21 cellular contexts compared by ENCODE assay signal in genomic region chr11:65922565-65922964, GRCh38. TPM values are rescaled to one million over a fixed set of nuclear protein-coding genes. Genes with fewer than 3 reads are reported as not detected.
DNase-seq lines count a peak whose midpoint lies in the region; ATAC-seq and TF ChIP-seq lines count a peak whose summit lies in the region.
"Had no signal": no experiment of that assay in that cellular context is flagged by ENCODE, and none has a peak within 500 bp of the region (broad histone marks: within the 10 kb centered on the region; RNA-seq: fewer than 3 reads in every experiment).

No MANE protein-coding gene starts in this region.

- peak overlapping the region; percentile 62 for H3K27ac Mint-ChIP-seq in activated CD4-positive, alpha-beta T cell treated with anti-CD3 and anti-CD28 coated beads, Interleukin-2, amount 10 ng/mL, durations not matched to agents 7 days and 5 days
- peak overlapping the region in 2 of 5 experiments; percentile 30 for H3K27ac Mint-ChIP-seq in brain
- H3K27ac Mint-ChIP-seq in neural crest cell (ENCODE audit: unreplicated experiment): no peak overlapping the region
- H3K27ac Mint-ChIP-seq: progenitor cell of endocrine pancreas had no signal

- H3K4me1 Mint-ChIP-seq in activated CD4-positive, alpha-beta T cell treated with anti-CD3 and anti-CD28 coated beads, Interleukin-2, amount 10 ng/mL, durations not matched to agents 7 days and 5 days: peaks cover 47% of the 10 kb centered on the region
- H3K4me1 Mint-ChIP-seq in brain (peaks cover 17% of the 10 kb centered on the region), neural crest cell (peaks cover 8% of the 10 kb centered on the region)

- H3K27me3 Mint-ChIP-seq in activated CD4-positive, alpha-beta T cell treated with anti-CD3 and anti-CD28 coated beads, Interleukin-2, amount 10 ng/mL, durations not matched to agents 7 days and 5 days: no peaks in the 10 kb centered on the region
- H3K27me3 Mint-ChIP-seq in brain (peaks cover 10% of the 10 kb centered on the region), neural crest cell (ENCODE audit: low read depth) (no peaks in the 10 kb centered on the region)
- H3K27me3 Mint-ChIP-seq: progenitor cell of endocrine pancreas had no signal

- CTCF ChIA-PET in activated CD4-positive, alpha-beta T cell treated with anti-CD3 and anti-CD28 coated beads, Interleukin-2, amount 10 ng/mL, durations not matched to agents 7 days and 5 days (lab: Charles Lee): interaction anchor here (0.8 to 2.9 kb wide), 7 partner anchors 10 to 63 kb away, joined by 3 to 11 read pairs (median 5); partner anchors contain the start of genes CCDC85B and FIBP

- no peak for DNase-seq in activated CD4-positive, alpha-beta T cell treated with anti-CD3 and anti-CD28 coated beads, Interleukin-2, amount 10 ng/mL, durations not matched to agents 7 days and 5 days
- DNase-seq in activated CD4-positive, alpha-beta T cell treated with anti-CD3 and anti-CD28 coated beads for 4 hours: no peak
- DNase-seq in HL-60 (ENCODE audit: low read depth in 1 of 2, low spot score in 1 of 2) (peak in 1 of 2 experiments; percentile 53), neural crest cell (ENCODE audit: low read depth, low spot score) (no peak), NCI-H1694 treated with DMSO at 0.1 percent for 48 hours (lab: John Stamatoyannopoulos, UW) (no peak), A172 (ENCODE audit: low spot score) (no peak)
- DNase-seq: 8988T; activated CD4-positive, alpha-beta T cell treated with anti-CD3 and anti-CD28 coated beads for 1 hour; activated CD8-positive, alpha-beta memory T cell treated with anti-CD3 and anti-CD28 coated beads, Interleukin-2, amount 50 U/mL, for 4 hours; activated gamma-delta T cell; anterior cingulate cortex; Karpas-422; NCI-H187; NCI-H526; SIG-M5 had no signal

- peaks cover 32% of the 10 kb centered on the region for H3K36me3 Mint-ChIP-seq in activated CD4-positive, alpha-beta T cell treated with anti-CD3 and anti-CD28 coated beads, Interleukin-2, amount 10 ng/mL, durations not matched to agents 7 days and 5 days (ENCODE audit: low read depth)
- H3K36me3 Mint-ChIP-seq in brain (peaks cover 20% of the 10 kb centered on the region), neural crest cell (ENCODE audit: low read depth) (peaks cover 4% of the 10 kb centered on the region)

- POLR2A ChIA-PET in activated CD4-positive, alpha-beta T cell treated with anti-CD3 and anti-CD28 coated beads, Interleukin-2, amount 10 ng/mL, durations not matched to agents 7 days and 5 days (lab: Charles Lee): no interaction called here

- no peak for TF ChIP-seq CTCF in HL-60 (IDR thresholded peaks at IDR 0.05; ENCODE audit: insufficient read depth, low read length)
- TF ChIP-seq CTCF in brain (conservative IDR thresholded peaks at IDR 0.05): no peak
- TF ChIP-seq CTCF in neural crest cell (conservative IDR thresholded peaks at IDR 0.05): no peak

- no peaks in the 10 kb centered on the region for H3K9me3 Mint-ChIP-seq in activated CD4-positive, alpha-beta T cell treated with anti-CD3 and anti-CD28 coated beads, Interleukin-2, amount 10 ng/mL, durations not matched to agents 7 days and 5 days
- H3K9me3 Mint-ChIP-seq in brain (no peaks in the 10 kb centered on the region), neural crest cell (no peaks in the 10 kb centered on the region)

- 0 out of 2 replicates have a peak overlapping the region, but pooled peaks have one; percentile 3 for H3K27ac ChIP-seq in HL-60 (replicated peaks)
- H3K27ac ChIP-seq: cardiac muscle cell, tibial nerve had no signal

- H3K4me3 ChIP-seq in HL-60 (replicated peaks; ENCODE audit: insufficient read depth, low read length): no peak overlapping the region
- H3K4me3 ChIP-seq: cardiac muscle cell, tibial nerve had no signal

- no peak for ATAC-seq in HG02852 (IDR thresholded peaks at IDR 0.05; ENCODE audit: unreplicated experiment)

- peak overlapping the region; percentile 35 for H3K4me3 Mint-ChIP-seq in activated CD4-positive, alpha-beta T cell treated with anti-CD3 and anti-CD28 coated beads, Interleukin-2, amount 10 ng/mL, durations not matched to agents 7 days and 5 days
- peak overlapping the region in 3 of 5 experiments; percentile 34 to 49 (median 36) for H3K4me3 Mint-ChIP-seq in brain
- peak overlapping the region; percentile 65 for H3K4me3 Mint-ChIP-seq in neural crest cell

- no peaks in the 10 kb centered on the region for H3K27me3 ChIP-seq in HL-60 (ENCODE audit: insufficient read depth, poor library complexity, severe bottlenecking)
- H3K27me3 ChIP-seq: cardiac muscle cell, tibial nerve had no signal

RNA-seq across cellular contexts. Expression of gene DRAP1, which starts 3.3 kb away (rescaled TPM):
- total RNA-seq in activated CD4-positive, alpha-beta T cell treated with anti-CD3 and anti-CD28 coated beads, Interleukin-2, amount 10 ng/mL, durations not matched to agents 7 days and 5 days: 100 to 1,000 TPM; 190 to 218 TPM
- polyA plus RNA-seq in brain (ENCODE audit: insufficient read depth, low read depth, low replicate concordance): 170 TPM
- total RNA-seq in neural crest cell: 101 and 110 TPM in 2 replicates
- 259 and 262 TPM in 2 replicates for total RNA-seq in A172 (2014; rRNA removed; shearing (Covaris generic))

RNA-seq across cellular contexts. Expression of gene C11orf68, which starts 3.7 kb away (rescaled TPM):
- total RNA-seq in activated CD4-positive, alpha-beta T cell treated with anti-CD3 and anti-CD28 coated beads, Interleukin-2, amount 10 ng/mL, durations not matched to agents 7 days and 5 days: 10 to 100 TPM; 32.7 to 36.3 TPM
- 79.1 TPM for polyA plus RNA-seq in brain (ENCODE audit: insufficient read depth, low read depth, low replicate concordance)
- 25.7 and 27.2 TPM in 2 replicates for total RNA-seq in neural crest cell
- total RNA-seq in A172 (2014; rRNA removed; shearing (Covaris generic)): 22.2 and 27.3 TPM in 2 replicates

RNA-seq across cellular contexts. Expression of gene FOSL1, which starts 22.4 kb away (rescaled TPM):
- total RNA-seq in activated CD4-positive, alpha-beta T cell treated with anti-CD3 and anti-CD28 coated beads, Interleukin-2, amount 10 ng/mL, durations not matched to agents 7 days and 5 days: 1 to 10 TPM; 1.7 to 2.0 TPM
- polyA plus RNA-seq in brain (ENCODE audit: insufficient read depth, low read depth, low replicate concordance): 0.76 TPM
- total RNA-seq in neural crest cell: 4.2 and 4.7 TPM in 2 replicates
- total RNA-seq in A172 (2014; rRNA removed; shearing (Covaris generic)): 71.3 and 109 TPM in 2 replicates

RNA-seq across cellular contexts. Expression of gene TSGA10IP, which starts 22.7 kb away (rescaled TPM):
- total RNA-seq in activated CD4-positive, alpha-beta T cell treated with anti-CD3 and anti-CD28 coated beads, Interleukin-2, amount 10 ng/mL, durations not matched to agents 7 days and 5 days: not detected
- not detected for polyA plus RNA-seq in brain (ENCODE audit: insufficient read depth, low read depth, low replicate concordance)
- 1.8 and 2.7 TPM in 2 replicates for total RNA-seq in neural crest cell
- total RNA-seq in A172 (2014; rRNA removed; shearing (Covaris generic)): not detected in 2 replicates
- total RNA-seq: liver, progenitor cell of endocrine pancreas, tibial nerve had no signal

RNA-seq across cellular contexts. Expression of gene CCDC85B, which starts 32.1 kb away (rescaled TPM):
- total RNA-seq in activated CD4-positive, alpha-beta T cell treated with anti-CD3 and anti-CD28 coated beads, Interleukin-2, amount 10 ng/mL, durations not matched to agents 7 days and 5 days: 10 to 100 TPM; 39.4 to 56.7 TPM
- polyA plus RNA-seq in brain (ENCODE audit: insufficient read depth, low read depth, low replicate concordance): 38.8 TPM
- 29.3 and 29.4 TPM in 2 replicates for total RNA-seq in neural crest cell
- total RNA-seq in A172 (2014; rRNA removed; shearing (Covaris generic)): 27.3 and 28.0 TPM in 2 replicates

Comparison
In these comparisons a context has a peak if more than half of its experiments do, and no peak if none do; other contexts are left out.
1. RNA of gene FOSL1, which starts 22.4 kb away (total RNA-seq): 71.3 to 109 TPM in A172; 4.2 to 4.7 TPM in neural crest cell and 1.7 to 2.0 TPM in activated CD4-positive, alpha-beta T cell treated with anti-CD3 and anti-CD28 coated beads, Interleukin-2, amount 10 ng/mL, durations not matched to agents 7 days and 5 days; every median in the first group is over 10 times any median in the second.
2. Peak in every context shown above with its lines, with median percentiles within 50 percentile points of each other: H3K4me3 Mint-ChIP-seq.